ENCODE assay signal across 18 cellular contexts in the genomic region with DNA sequence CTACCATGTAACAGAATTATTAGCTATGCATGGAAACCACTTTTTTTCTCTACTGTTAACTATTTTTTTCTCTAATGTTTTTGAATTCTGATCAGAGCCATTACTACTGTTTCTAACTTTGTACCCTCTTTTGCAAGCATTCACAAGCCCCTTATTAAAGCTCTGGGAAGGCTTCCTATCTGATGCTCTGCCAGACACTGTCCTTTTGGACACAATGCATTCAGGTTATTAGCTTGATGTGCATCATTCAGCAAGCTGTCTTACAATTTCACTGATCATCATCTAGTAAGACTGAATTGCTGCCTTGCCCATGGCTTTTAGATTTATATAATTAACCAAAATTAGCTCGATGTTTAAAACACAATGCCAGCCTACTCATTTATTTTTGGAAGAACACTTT.
A peak's percentile ranks its signal among the peaks of the same experiment; 100 is the strongest.
DNase-seq lines count a peak whose midpoint lies in the region; ATAC-seq and TF ChIP-seq lines count a peak whose summit lies in the region.
"Had no signal": no experiment of that assay in that cellular context is flagged by ENCODE, and none has a peak within 500 bp of the region (broad histone marks: within the 10 kb centered on the region; RNA-seq: fewer than 3 reads in every experiment).

No MANE protein-coding gene starts in this region.

- in situ Hi-C loops in GM13976 (cut with MboI; ENCODE audit: low sequenced_read_pairs, unreplicated experiment) = no loop called here

- H2AFZ ChIP-seq in SK-N-SH (ENCODE audit: low read depth) = no peak overlapping the region

- no peak for ATAC-seq in psoas muscle
- ATAC-seq in left colon = no peak
- ATAC-seq: GM12878 had no signal

- H3K4me1 ChIP-seq in SK-N-SH (ENCODE audit: control insufficient read depth in 1 of 2, insufficient read depth in 2 of 2, low read depth in 1 of 2, low read length in 1 of 2) (peaks cover 0 to 36% of the 10 kb centered on the region in 2 experiments; a peak in 2 of 4 replicates), psoas muscle (peaks cover 36% of the 10 kb centered on the region)

- TF ChIP-seq RAD21 in SK-N-SH (IDR thresholded peaks at IDR 0.05; ENCODE audit: low read length) = no peak

- no peaks in the 10 kb centered on the region; the same call in 1 of the 2 replicates for H3K9me2 ChIP-seq in SK-N-SH

- DNase-seq in NCI-H82 (lab: John Stamatoyannopoulos, UW) (peak; percentile 4), NCI-H82 treated with DMSO at 0.1 percent for 48 hours (lab: John Stamatoyannopoulos, UW; ENCODE audit: unreplicated experiment) (no peak), SK-N-SH (peak; percentile 24), psoas muscle (no peak), NCI-H1930 (lab: John Stamatoyannopoulos, UW) (no peak), GM13976 (ENCODE audit: low spot score) (no peak), left colon (no peak)
- DNase-seq: 8988T; CD8-positive, alpha-beta memory T cell; COR-L47; DMS 273 treated with DMSO at 0.1 percent for 48 hours; DMS53; DND-41; EL; H9 had no signal

- H3K4me2 ChIP-seq in SK-N-SH = no peak overlapping the region
- H3K4me2 ChIP-seq: BLaER1 treated with 17β-estradiol and CSF1 and Interleukin-3, amounts not matched to agents 10 nM and 100 nM had no signal

- no peaks in the 10 kb centered on the region for H4K20me1 ChIP-seq in SK-N-SH (ENCODE audit: insufficient read depth)
- H4K20me1 ChIP-seq: BLaER1 treated with 17β-estradiol and CSF1 and Interleukin-3, amounts not matched to agents 10 nM and 100 nM had no signal

- H3K36me3 ChIP-seq in SK-N-SH (replicated peaks in 1 of 2; ENCODE audit: control insufficient read depth in 1 of 2, insufficient read depth in 2 of 2, low read length in 1 of 2) = no peaks in the 10 kb centered on the region
- no peaks in the 10 kb centered on the region for H3K36me3 ChIP-seq in psoas muscle (ENCODE audit: insufficient read depth in 1 of 2, low read depth in 1 of 2)
- H3K36me3 ChIP-seq: BLaER1 treated with 17β-estradiol and CSF1 and Interleukin-3, amounts not matched to agents 10 nM and 100 nM had no signal

- no peaks in the 10 kb centered on the region for H3K79me2 ChIP-seq in SK-N-SH (ENCODE audit: insufficient read depth)

- no peaks in the 10 kb centered on the region for H3K27me3 ChIP-seq in SK-N-SH (ENCODE audit: insufficient read depth)
- H3K27me3 ChIP-seq in psoas muscle (ENCODE audit: insufficient read depth in 3 of 3, low read length in 2 of 3) = no peaks in the 10 kb centered on the region
- H3K27me3 ChIP-seq: BLaER1 treated with 17β-estradiol and CSF1 and Interleukin-3, amounts not matched to agents 10 nM and 100 nM had no signal

- CTCF ChIA-PET in SK-N-SH (lab: Yijun Ruan, JAX) = interaction anchor here (0.7 to 0.8 kb wide), 2 partner anchors 9 to 1610 kb away, joined by 3 read pairs; no protein-coding TSS in a partner anchor

- intact Hi-C loops in psoas muscle (cut with DNase I) (loop anchor here (10.0 kb wide), 2 partner anchors 128 to 158 kb away; partner anchors contain the start of gene NR3C2 (in 1 of the 2)), left colon (cut with DNase I, micrococcal nuclease) (loop anchor here in 1 of 2 donors (5.0 kb wide), 1 partner anchor 160 kb away; no protein-coding TSS in a partner anchor)

- H3K4me3 ChIP-seq in SK-N-SH (ENCODE audit: low read depth in 2 of 2, low read length in 1 of 2) = no peak overlapping the region
- H3K4me3 ChIP-seq in psoas muscle = no peak overlapping the region
- H3K4me3 ChIP-seq: BLaER1 treated with 17β-estradiol and CSF1 and Interleukin-3, amounts not matched to agents 10 nM and 100 nM; GM12878 had no signal

- TF ChIP-seq CTCF in SK-N-SH (IDR thresholded peaks at IDR 0.05) = no peak
- TF ChIP-seq CTCF in psoas muscle (IDR thresholded peaks at IDR 0.05) = no peak
- no peak for TF ChIP-seq CTCF in GM13976 (IDR thresholded peaks at IDR 0.05; ENCODE audit: borderline replicate concordance, control extremely low read depth, extremely low read depth, insufficient read depth, missing control alignments)

- peak overlapping the region in 1 of 2 experiments; percentile 99; a peak in 2 of 4 replicates for H3K27ac ChIP-seq in SK-N-SH (ENCODE audit: low read depth in 2 of 2, low read length in 1 of 2)
- peak overlapping the region; percentile 34 for H3K27ac ChIP-seq in psoas muscle
- H3K27ac ChIP-seq: BLaER1 treated with 17β-estradiol and CSF1 and Interleukin-3, amounts not matched to agents 10 nM and 100 nM; HL-60 had no signal

- no peaks in the 10 kb centered on the region for H3F3A ChIP-seq in SK-N-SH (replicated peaks; ENCODE audit: insufficient read depth)

- H3K9me3 ChIP-seq in SK-N-SH (no peaks in the 10 kb centered on the region), psoas muscle (no peaks in the 10 kb centered on the region)
- H3K9me3 ChIP-seq: BLaER1 treated with 17β-estradiol and CSF1 and Interleukin-3, amounts not matched to agents 10 nM and 100 nM had no signal

- WGBS in SK-N-SH (ENCODE audit: low lambda C conversion rate) = 0% methylated on average over 1 of the region's 1 CpG
- WGBS in psoas muscle, 3 donors = 49 to 60% (median 53%) methylated on average over 1 of the region's 1 CpG

- POLR2A ChIA-PET in SK-N-SH (lab: Yijun Ruan, JAX) = no interaction called here

- peak in 1 of 2 experiments; percentile 56; a peak in 2 of 4 replicates for TF ChIP-seq EP300 in SK-N-SH (IDR thresholded peaks at IDR 0.05; ENCODE audit: borderline replicate concordance in 1 of 2, low read depth in 1 of 2, low read length in 1 of 2)

- H3K9ac ChIP-seq in SK-N-SH = no peak overlapping the region
- H3K9ac ChIP-seq: BLaER1 treated with 17β-estradiol and CSF1 and Interleukin-3, amounts not matched to agents 10 nM and 100 nM had no signal

TF ChIP-seq in SK-N-SH, 30 proteins besides CTCF, POLR2A, EP300 and RAD21:
- peak; percentile 71 for TF ChIP-seq GATA2 (CRISPR knock-in tag; IDR thresholded peaks at IDR 0.05)
- 0 out of 2 replicates have a peak, but pooled peaks have one; percentile 13 for TF ChIP-seq TCF12 (IDR thresholded peaks at IDR 0.05)
- peak; percentile 54; the same call in 1 of the 2 replicates for TF ChIP-seq RCOR1 (IDR thresholded peaks at IDR 0.05; ENCODE audit: low read length)
- TF ChIP-seq JUND (IDR thresholded peaks at IDR 0.05) = no peak

Comparison
In these comparisons a context has a peak if more than half of its experiments do, and no peak if none do; other contexts are left out.
1. DNase-seq: peak in NCI-H82 (single experiment) and SK-N-SH (single experiment); none in NCI-H82 treated with DMSO at 0.1 percent for 48 hours (single experiment), psoas muscle (0 of 2), NCI-H1930 (0 of 2), GM13976 (single experiment) and left colon (0 of 2).